ENCODE assay signal across 26 cellular contexts in genomic region chr9:14007199-14007769, GRCh38.
"Had no signal": no experiment of that assay in that cellular context is flagged by ENCODE, and none has a peak within 500 bp of the region (broad histone marks: within the 10 kb centered on the region; RNA-seq: fewer than 3 reads in every experiment).

No MANE protein-coding gene starts in this region.

- H2AFZ ChIP-seq: hepatocyte had no signal

- H3K4me1 ChIP-seq: sigmoid colon, stomach had no signal

- H3K4me3 ChIP-seq: dorsolateral prefrontal cortex, gastrocnemius medialis, hepatocyte, lung, ovary, psoas muscle, sigmoid colon, stomach, tibial artery had no signal

- H3K36me3 Mint-ChIP-seq: memory B cell; naive B cell; natural killer cell treated with Interleukin-12 subunit alpha and Interleukin-12 subunit beta and Interleukin-15 and Interleukin-18, amount 100 ng/mL, for 72 hours; stimulated activated effector memory CD8-positive, alpha-beta T cell treated with anti-CD3 and anti-CD28 coated beads, Interleukin-12 subunit alpha, Interleukin-12 subunit beta, amount 100 ng/mL, for 72 hours; type B pancreatic cell had no signal

- H3K4me1 Mint-ChIP-seq: memory B cell; naive B cell; stimulated activated effector memory CD8-positive, alpha-beta T cell treated with anti-CD3 and anti-CD28 coated beads, Interleukin-12 subunit alpha, Interleukin-12 subunit beta, amount 100 ng/mL, for 72 hours had no signal

- H3K27me3 ChIP-seq: dorsolateral prefrontal cortex, gastrocnemius medialis, hepatocyte, ovary, sigmoid colon, stomach, tibial artery had no signal

- H3K79me2 ChIP-seq: hepatocyte had no signal

- H3K27ac ChIP-seq: epithelial cell of prostate, gastrocnemius medialis, hepatocyte, ovary, psoas muscle, sigmoid colon, stomach, tibial artery had no signal

- H3K9me3 ChIP-seq: gastrocnemius medialis, ovary, psoas muscle, stomach, tibial artery had no signal

- H3K4me2 ChIP-seq: hepatocyte had no signal

- H3K27ac Mint-ChIP-seq: memory B cell; naive B cell; natural killer cell treated with Interleukin-12 subunit alpha and Interleukin-12 subunit beta and Interleukin-15 and Interleukin-18, amount 100 ng/mL, for 72 hours; stimulated activated effector memory CD8-positive, alpha-beta T cell treated with anti-CD3 and anti-CD28 coated beads, Interleukin-12 subunit alpha, Interleukin-12 subunit beta, amount 100 ng/mL, for 72 hours; type B pancreatic cell had no signal

- ATAC-seq: esophagus mucosa; gastrocnemius medialis; left lobe of liver; natural killer cell treated with Interleukin-12 subunit alpha and Interleukin-12 subunit beta and Interleukin-15 and Interleukin-18, amount 100 ng/mL, for 72 hours; psoas muscle; right cardiac atrium; stimulated activated effector memory CD8-positive, alpha-beta T cell treated with anti-CD3 and anti-CD28 coated beads, Interleukin-12 subunit alpha, Interleukin-12 subunit beta, amount 100 ng/mL, for 72 hours had no signal

- H3K36me3 ChIP-seq: gastrocnemius medialis, ovary, sigmoid colon, stomach, tibial artery had no signal

- H3K4me3 Mint-ChIP-seq: memory B cell; naive B cell; natural killer cell treated with Interleukin-12 subunit alpha and Interleukin-12 subunit beta and Interleukin-15 and Interleukin-18, amount 100 ng/mL, for 72 hours; neural crest cell; stimulated activated effector memory CD8-positive, alpha-beta T cell treated with anti-CD3 and anti-CD28 coated beads, Interleukin-12 subunit alpha, Interleukin-12 subunit beta, amount 100 ng/mL, for 72 hours; type B pancreatic cell had no signal

- DNase-seq: dorsolateral prefrontal cortex; effector CD4-positive, alpha-beta T cell; foreskin fibroblast; gastrocnemius medialis; islet precursor cell; naive B cell; occipital lobe; ovary; psoas muscle; right cardiac atrium; sigmoid colon; stimulated activated CD4-positive, alpha-beta T cell treated with anti-CD3 and anti-CD28 coated beads, Interleukin-2, amount 100 ng/mL, for 24 hours; stimulated activated CD4-positive, alpha-beta T cell treated with anti-CD3 and anti-CD28 coated beads, Interleukin-4, amount 100 ng/mL, for 24 hours; stimulated activated naive CD4-positive, alpha-beta T cell treated with Interleukin-2 at 50 U/mL for 16 hours; stomach; tibial artery had no signal

- H3K27me3 Mint-ChIP-seq: memory B cell; naive B cell; natural killer cell treated with Interleukin-12 subunit alpha and Interleukin-12 subunit beta and Interleukin-15 and Interleukin-18, amount 100 ng/mL, for 72 hours; type B pancreatic cell had no signal
